ENCODE assay signal across 8 cellular contexts in genomic region chr12:47802312-47802711, GRCh38. TPM values are rescaled to one million over a fixed set of nuclear protein-coding genes. Genes with fewer than 3 reads are reported as not detected.
DNase-seq lines count a peak whose midpoint lies in the region; FAIRE-seq and TF ChIP-seq lines count a peak whose summit lies in the region.

No MANE protein-coding gene starts in this region.

- no peak for FAIRE-seq in keratinocyte (lab: Jason Lieb, UNC)

- H3K27me3 ChIP-seq in keratinocyte (ENCODE audit: control insufficient read depth, extremely low read depth, insufficient read depth, low read length) (no peaks in the 10 kb centered on the region), thyroid gland (no peaks in the 10 kb centered on the region)

- H2AFZ ChIP-seq in keratinocyte (ENCODE audit: control insufficient read depth, low read length), result no peak overlapping the region

- H3K4me1 Mint-ChIP-seq in activated T-cell treated with anti-CD3 and anti-CD28 coated beads, Interleukin-2, amount 50 U/mL, for 24 hours (ENCODE audit: low read depth), result peaks cover 85% of the 10 kb centered on the region
- peaks cover 67% of the 10 kb centered on the region for H3K4me1 Mint-ChIP-seq in activated T-helper 2 cell treated with anti-CD3 and anti-CD28 coated beads, Interferon-gamma antibody, Interleukin-2, Interleukin-4, amounts not matched to agents 10 μg/mL and 5 μg/mL and 100 μg/mL, durations not matched to agents 14 hours and 24 hours and 36 hours (ENCODE audit: low read depth)

- TF ChIP-seq POLR2A in thyroid gland (IDR thresholded peaks at IDR 0.05), result no peak

- no peaks in the 10 kb centered on the region for H3K9me3 Mint-ChIP-seq in activated T-cell treated with anti-CD3 and anti-CD28 coated beads, Interleukin-2, amount 50 U/mL, for 24 hours
- H3K9me3 Mint-ChIP-seq in activated T-helper 2 cell treated with anti-CD3 and anti-CD28 coated beads, Interferon-gamma antibody, Interleukin-2, Interleukin-4, amounts not matched to agents 10 μg/mL and 5 μg/mL and 100 μg/mL, durations not matched to agents 14 hours and 24 hours and 36 hours, result no peaks in the 10 kb centered on the region

- H3K27ac ChIP-seq in keratinocyte (ENCODE audit: control insufficient read depth, insufficient read depth, low read length) (no peak overlapping the region), thyroid gland (peak overlapping the region in 2 of 3 donors; percentile 62 to 71)

- intact Hi-C loops in activated T-helper 2 cell treated with anti-CD3 and anti-CD28 coated beads, Interferon-gamma antibody, Interleukin-2, Interleukin-4, amounts not matched to agents 10 μg/mL and 5 μg/mL and 100 μg/mL, durations not matched to agents 14 hours and 24 hours and 36 hours (cut with micrococcal nuclease), result loop anchor here (5.0 kb wide), 1 partner anchor 35 kb away; no protein-coding TSS in a partner anchor
- intact Hi-C loops in thyroid gland (cut with DNase I), result no loop called here

- H3K9me1 ChIP-seq in keratinocyte (ENCODE audit: control insufficient read depth, extremely low read depth, insufficient read depth, low read length), result peaks cover 3% of the 10 kb centered on the region

- dilution Hi-C loops in keratinocyte (cut with MboI; ENCODE audit: extremely low pct_ligation_motif_present, low sequenced_read_pairs), result no loop called here

- H3K4me1 ChIP-seq in keratinocyte (ENCODE audit: control insufficient read depth, extremely low read depth, insufficient read depth, low read length) (no peaks in the 10 kb centered on the region), thyroid gland (peaks cover 54 to 86% of the 10 kb centered on the region in 2 donors)

- peaks cover 87% of the 10 kb centered on the region for H3K79me2 ChIP-seq in keratinocyte (ENCODE audit: control insufficient read depth, insufficient read depth, low read length)

- DNase-seq in activated T-cell treated with anti-CD3 and anti-CD28 coated beads, Interleukin-2, amount 50 U/mL, for 24 hours, result no peak
- DNase-seq in activated T-cell treated with anti-CD3 and anti-CD28 coated beads for 4 hours (no peak), keratinocyte (ENCODE audit: low read depth, low spot score) (no peak), thyroid gland (no peak), kidney glomerular epithelial cell (lab: John Stamatoyannopoulos, UW) (no peak), NCI-H1048 (lab: John Stamatoyannopoulos, UW) (no peak)
- DNase-seq in activated T-helper 2 cell treated with anti-CD3 and anti-CD28 coated beads, Interferon-gamma antibody, Interleukin-2, Interleukin-4, amounts not matched to agents 10 μg/mL and 5 μg/mL and 100 μg/mL, durations not matched to agents 14 hours and 24 hours and 36 hours (ENCODE audit: low spot score), result no peak
- DNase-seq in stimulated activated CD4-positive, alpha-beta T cell treated with anti-CD3 and anti-CD28 coated beads, Interleukin-2, amount 100 ng/mL, for 48 hours, result no peak

- no peak overlapping the region for H3K4me2 ChIP-seq in keratinocyte (ENCODE audit: control insufficient read depth, extremely low read depth, insufficient read depth, low read depth, low read length)

- H3K36me3 ChIP-seq in keratinocyte (ENCODE audit: control insufficient read depth in 2 of 2, extremely low read depth in 1 of 2, insufficient read depth in 2 of 2, low read length in 2 of 2) (peaks cover 38% of the 10 kb centered on the region in 2 experiments), thyroid gland (peaks cover 12 to 13% of the 10 kb centered on the region in 2 donors)

- H4K20me1 ChIP-seq in keratinocyte (ENCODE audit: control insufficient read depth, extremely low read depth, insufficient read depth, low read length), result peaks cover 34% of the 10 kb centered on the region

- H3K4me3 ChIP-seq in keratinocyte (ENCODE audit: control insufficient read depth in 2 of 3, extremely low read depth in 1 of 3, insufficient read depth in 2 of 3, low read depth in 1 of 3, low read length in 3 of 3) (no peak overlapping the region), thyroid gland (replicated peaks in 1 of 3) (no peak overlapping the region)

- TF ChIP-seq CTCF in keratinocyte (optimal IDR thresholded peaks at IDR 0.05 in 1 of 3, IDR thresholded peaks at IDR 0.05 in 1 of 3, conservative IDR thresholded peaks at IDR 0.05 in 1 of 3; ENCODE audit: extremely low read depth in 1 of 3, insufficient read depth in 2 of 3, low read length in 3 of 3) (peak; percentile 7 to 28 (median 19)), thyroid gland (IDR thresholded peaks at IDR 0.05) (peak in 2 of 6 experiments; percentile 12 to 14)

- peak overlapping the region; percentile 96 for H3K27ac Mint-ChIP-seq in activated T-cell treated with anti-CD3 and anti-CD28 coated beads, Interleukin-2, amount 50 U/mL, for 24 hours
- H3K27ac Mint-ChIP-seq in activated T-helper 2 cell treated with anti-CD3 and anti-CD28 coated beads, Interferon-gamma antibody, Interleukin-2, Interleukin-4, amounts not matched to agents 10 μg/mL and 5 μg/mL and 100 μg/mL, durations not matched to agents 14 hours and 24 hours and 36 hours, result peak overlapping the region; percentile 96

- 32 to 48% methylated on average over 5 of the region's 5 CpGs for WGBS in thyroid gland, 2 donors

- H3K9me3 ChIP-seq in keratinocyte (ENCODE audit: control insufficient read depth, low read depth, low read length), result no peaks in the 10 kb centered on the region
- H3K9me3 ChIP-seq in thyroid gland, result no peaks in the 10 kb centered on the region

- H3K27me3 Mint-ChIP-seq in activated T-cell treated with anti-CD3 and anti-CD28 coated beads, Interleukin-2, amount 50 U/mL, for 24 hours, result no peaks in the 10 kb centered on the region
- no peaks in the 10 kb centered on the region for H3K27me3 Mint-ChIP-seq in activated T-helper 2 cell treated with anti-CD3 and anti-CD28 coated beads, Interferon-gamma antibody, Interleukin-2, Interleukin-4, amounts not matched to agents 10 μg/mL and 5 μg/mL and 100 μg/mL, durations not matched to agents 14 hours and 24 hours and 36 hours (ENCODE audit: low read depth)

- H3K9ac ChIP-seq in keratinocyte (ENCODE audit: control insufficient read depth, extremely low read depth, insufficient read depth, low read length), result no peak overlapping the region

- peak overlapping the region; percentile 25 for H3K4me3 Mint-ChIP-seq in activated T-cell treated with anti-CD3 and anti-CD28 coated beads, Interleukin-2, amount 50 U/mL, for 24 hours
- peak overlapping the region; percentile 37 for H3K4me3 Mint-ChIP-seq in activated T-helper 2 cell treated with anti-CD3 and anti-CD28 coated beads, Interferon-gamma antibody, Interleukin-2, Interleukin-4, amounts not matched to agents 10 μg/mL and 5 μg/mL and 100 μg/mL, durations not matched to agents 14 hours and 24 hours and 36 hours (ENCODE audit: low read depth)

- H3K36me3 Mint-ChIP-seq in activated T-cell treated with anti-CD3 and anti-CD28 coated beads, Interleukin-2, amount 50 U/mL, for 24 hours (ENCODE audit: low read depth), result peaks cover 95% of the 10 kb centered on the region
- peaks cover 75% of the 10 kb centered on the region for H3K36me3 Mint-ChIP-seq in activated T-helper 2 cell treated with anti-CD3 and anti-CD28 coated beads, Interferon-gamma antibody, Interleukin-2, Interleukin-4, amounts not matched to agents 10 μg/mL and 5 μg/mL and 100 μg/mL, durations not matched to agents 14 hours and 24 hours and 36 hours (ENCODE audit: low read depth)

RNA-seq across cellular contexts. Expression of gene HDAC7, which starts 17.4 kb away (rescaled TPM):
- total RNA-seq in activated T-helper 2 cell treated with anti-CD3 and anti-CD28 coated beads, Interferon-gamma antibody, Interleukin-2, Interleukin-4, amounts not matched to agents 10 μg/mL and 5 μg/mL and 100 μg/mL, durations not matched to agents 14 hours and 24 hours and 36 hours, result 251 and 253 TPM in 2 replicates
- 15.8 to 32.4 TPM (median 17.0 TPM) in 3 replicates for polyA plus RNA-seq in keratinocyte
- polyA plus RNA-seq in keratinocyte (2011; ENCODE audit: low read depth), result 27.9 TPM
- 13.0 and 21.8 TPM in 2 replicates for polyA plus RNA-seq in keratinocyte (2011; cell fraction: cytosol; rRNA removed)
- 67.6 and 79.0 TPM in 2 replicates for polyA plus RNA-seq in keratinocyte (2011; cell fraction: nucleus; rRNA removed)
- 24.3 and 37.1 TPM in 2 replicates for polyA plus RNA-seq in keratinocyte (2012; ENCODE audit: low replicate concordance)
- polyA minus RNA-seq in keratinocyte, result 13.7 to 55.7 TPM (median 18.8 TPM) in 3 replicates
- 32.6 TPM for polyA minus RNA-seq in keratinocyte (2011; cell fraction: cytosol; rRNA and poly(A)+ RNA removed)
- polyA minus RNA-seq in keratinocyte (2011; cell fraction: nucleus; rRNA and poly(A)+ RNA removed), result 23.3 and 24.6 TPM in 2 replicates
- 10 to 100 TPM; 44.5 to 61.9 (median 52.6) TPM for total RNA-seq in thyroid gland

RNA-seq across cellular contexts. Expression of gene SLC48A1, which starts 29.3 kb away (rescaled TPM):
- 7.3 and 7.4 TPM in 2 replicates for total RNA-seq in activated T-helper 2 cell treated with anti-CD3 and anti-CD28 coated beads, Interferon-gamma antibody, Interleukin-2, Interleukin-4, amounts not matched to agents 10 μg/mL and 5 μg/mL and 100 μg/mL, durations not matched to agents 14 hours and 24 hours and 36 hours
- polyA plus RNA-seq in keratinocyte, result 7.8 to 15.3 TPM (median 8.1 TPM) in 3 replicates
- polyA plus RNA-seq in keratinocyte (2011; ENCODE audit: low read depth), result 1.5 TPM
- 10.8 and 12.2 TPM in 2 replicates for polyA plus RNA-seq in keratinocyte (2011; cell fraction: cytosol; rRNA removed)
- polyA plus RNA-seq in keratinocyte (2011; cell fraction: nucleus; rRNA removed), result 14.4 and 18.3 TPM in 2 replicates
- 11.7 and 13.6 TPM in 2 replicates for polyA plus RNA-seq in keratinocyte (2012; ENCODE audit: low replicate concordance)
- polyA minus RNA-seq in keratinocyte, result 12.8 to 29.3 TPM (median 16.5 TPM) in 3 replicates
- polyA minus RNA-seq in keratinocyte (2011; cell fraction: cytosol; rRNA and poly(A)+ RNA removed), result 16.5 TPM
- polyA minus RNA-seq in keratinocyte (2011; cell fraction: nucleus; rRNA and poly(A)+ RNA removed), result 5.4 and 5.8 TPM in 2 replicates
- total RNA-seq in thyroid gland, result 100 to 1,000 TPM in 3 of 4 donors, 10 to 100 TPM in 1; 59.3 to 276 (median 187) TPM

RNA-seq across cellular contexts. Expression of gene RAPGEF3, which starts 43.6 kb away (rescaled TPM):
- total RNA-seq in activated T-helper 2 cell treated with anti-CD3 and anti-CD28 coated beads, Interferon-gamma antibody, Interleukin-2, Interleukin-4, amounts not matched to agents 10 μg/mL and 5 μg/mL and 100 μg/mL, durations not matched to agents 14 hours and 24 hours and 36 hours, result 1.8 and 2.7 TPM in 2 replicates
- polyA plus RNA-seq in keratinocyte, result 4.1 to 5.7 TPM (median 5.1 TPM) in 3 replicates
- polyA plus RNA-seq in keratinocyte (2011; ENCODE audit: low read depth), result 2.2 TPM
- 1.8 and 2.7 TPM in 2 replicates for polyA plus RNA-seq in keratinocyte (2011; cell fraction: cytosol; rRNA removed)
- 13.1 and 17.2 TPM in 2 replicates for polyA plus RNA-seq in keratinocyte (2011; cell fraction: nucleus; rRNA removed)
- 1.9 and 6.5 TPM in 2 replicates for polyA plus RNA-seq in keratinocyte (2012; ENCODE audit: low replicate concordance)
- 5.5 to 25.3 TPM (median 5.9 TPM) in 3 replicates for polyA minus RNA-seq in keratinocyte
- 8.1 TPM for polyA minus RNA-seq in keratinocyte (2011; cell fraction: cytosol; rRNA and poly(A)+ RNA removed)
- 5.7 and 7.1 TPM in 2 replicates for polyA minus RNA-seq in keratinocyte (2011; cell fraction: nucleus; rRNA and poly(A)+ RNA removed)
- total RNA-seq in thyroid gland, result 100 to 1,000 TPM in 2 of 4 donors, 10 to 100 TPM in 2; 87.3 to 178 (median 125) TPM

Comparison
In these comparisons a context has a peak if more than half of its experiments do, and no peak if none do; other contexts are left out.
1. RNA of gene RAPGEF3, which starts 43.6 kb away (total RNA-seq): 87.3 to 178 TPM in thyroid gland; 1.8 to 2.7 TPM in activated T-helper 2 cell treated with anti-CD3 and anti-CD28 coated beads, Interferon-gamma antibody, Interleukin-2, Interleukin-4, amounts not matched to agents 10 μg/mL and 5 μg/mL and 100 μg/mL, durations not matched to agents 14 hours and 24 hours and 36 hours; every median in the first group is over 10 times any median in the second.